In the genomic region with DNA sequence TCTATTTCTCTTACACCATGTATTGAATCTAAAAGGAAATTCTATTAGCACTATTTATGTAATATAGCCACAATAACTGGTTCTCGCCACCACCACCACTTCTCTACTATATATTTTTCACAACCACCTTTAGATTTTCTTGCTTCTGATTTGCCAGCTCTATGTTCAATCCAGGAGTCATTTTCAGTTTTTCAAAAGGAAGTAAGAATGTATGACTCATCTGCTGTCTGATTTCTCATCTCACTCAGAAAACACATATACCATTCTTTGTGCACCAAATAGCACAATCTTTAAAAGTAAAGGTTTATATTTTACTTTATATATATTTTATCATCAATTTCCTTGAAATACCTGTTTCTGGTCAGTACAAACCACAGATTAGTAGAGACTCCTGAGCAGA, we compare ENCODE assay signal across 12 cellular contexts.
DNase-seq lines count a peak whose midpoint lies in the region; ATAC-seq and TF ChIP-seq lines count a peak whose summit lies in the region.
"Had no signal": no experiment of that assay in that cellular context is flagged by ENCODE, and none has a peak within 500 bp of the region (broad histone marks: within the 10 kb centered on the region; RNA-seq: fewer than 3 reads in every experiment).

No MANE protein-coding gene starts in this region.

- 86% methylated on average over 1 of the region's 1 CpG for WGBS in mammary epithelial cell (ENCODE audit: low coverage, missing lambda C conversion rate)

- H3F3A ChIP-seq in PC-9 (ENCODE audit: insufficient read depth, low read depth): no peaks in the 10 kb centered on the region

- H2AFZ ChIP-seq in mammary epithelial cell (ENCODE audit: low read depth, low read length) (no peak overlapping the region), PC-9 (no peak overlapping the region)

- TF ChIP-seq CTCF in mammary epithelial cell (conservative IDR thresholded peaks at IDR 0.05 in 1 of 2, IDR thresholded peaks at IDR 0.05 in 1 of 2; ENCODE audit: extremely low read depth in 1 of 2, insufficient read depth in 1 of 2, low read depth in 1 of 2, low read length in 2 of 2) (no peak), PC-9 (conservative IDR thresholded peaks at IDR 0.05) (no peak)

- H3K4me2 ChIP-seq in mammary epithelial cell (ENCODE audit: insufficient read depth, low read depth, low read length) (peak overlapping the region; percentile 23), PC-9 (no peak overlapping the region)

- dilution Hi-C loops in mammary epithelial cell (cut with HindIII; ENCODE audit: low sequenced_read_pairs): no loop called here

- H4K20me1 ChIP-seq in mammary epithelial cell (ENCODE audit: insufficient read depth, low read length): no peaks in the 10 kb centered on the region
- no peaks in the 10 kb centered on the region for H4K20me1 ChIP-seq in PC-9 (ENCODE audit: insufficient read depth)

- no TSS peak for BruUV-seq in mammary epithelial cell (replicated peaks; lab: Mats Ljungman, UMichigan)
- BruUV-seq in PC-9 (replicated peaks; lab: Mats Ljungman, UMichigan): no TSS peak

- DNase-seq in mammary epithelial cell (peak; percentile 29), DMS153 treated with DMSO at 0.1 percent for 48 hours (lab: John Stamatoyannopoulos, UW; ENCODE audit: unreplicated experiment) (no peak), PC-9 (no peak), NCI-H524 (lab: John Stamatoyannopoulos, UW) (no peak)
- no peak for DNase-seq in activated CD4-positive, CD25-positive, alpha-beta regulatory T cell (lab: John Stamatoyannopoulos, UW)
- DNase-seq: effector CD4-positive, alpha-beta T cell; NCI-H774; stomach had no signal

- H3K9ac ChIP-seq in mammary epithelial cell (ENCODE audit: insufficient read depth, low read length): no peak overlapping the region

- no peak overlapping the region for H3K4me3 ChIP-seq in mammary epithelial cell (replicated peaks in 1 of 3; ENCODE audit: insufficient read depth in 1 of 3, low read depth in 2 of 3, low read length in 3 of 3)
- no peak overlapping the region for H3K4me3 ChIP-seq in PC-9
- H3K4me3 ChIP-seq: stomach had no signal

- no peaks in the 10 kb centered on the region for H3K9me3 ChIP-seq in mammary epithelial cell (replicated peaks; ENCODE audit: insufficient read depth, low read length)
- H3K9me3 ChIP-seq in PC-9 (ENCODE audit: insufficient read depth, low read depth): no peaks in the 10 kb centered on the region; the same call in 1 of the 2 replicates
- H3K9me3 ChIP-seq: stomach had no signal

- in situ Hi-C loops in mammary epithelial cell (cut with MboI; ENCODE audit: low sequenced_read_pairs in 2 of 2): no loop called here

- CTCF ChIA-PET in mammary epithelial cell (lab: Charles Lee; ENCODE audit: low non-redundant PET): no interaction called here
- CTCF ChIA-PET in PC-9 (lab: Charles Lee): interaction anchor here (0.6 to 0.9 kb wide), 2 partner anchors 297 to 846 kb away, joined by 3 to 10 read pairs; no protein-coding TSS in a partner anchor

- no peaks in the 10 kb centered on the region for H3K4me1 ChIP-seq in mammary epithelial cell (ENCODE audit: insufficient read depth, low read length)
- no peaks in the 10 kb centered on the region; the same call in 1 of the 2 replicates for H3K4me1 ChIP-seq in PC-9 (replicated peaks; ENCODE audit: insufficient read depth)
- H3K4me1 ChIP-seq: stomach had no signal

- no peaks in the 10 kb centered on the region for H3K9me2 ChIP-seq in PC-9 (ENCODE audit: insufficient read depth)

- POLR2A ChIA-PET in PC-9 (lab: Charles Lee; ENCODE audit: unreplicated experiment): interaction anchor here (0.5 kb wide), 1 partner anchor 507 kb away, joined by 4 read pairs; no protein-coding TSS in a partner anchor

- H3K79me2 ChIP-seq in mammary epithelial cell (ENCODE audit: insufficient read depth, low read length): no peaks in the 10 kb centered on the region
- H3K79me2 ChIP-seq in PC-9 (ENCODE audit: low read depth): no peaks in the 10 kb centered on the region

- no peak overlapping the region for H3K27ac ChIP-seq in mammary epithelial cell (ENCODE audit: insufficient read depth, low read depth, low read length)
- no peak overlapping the region for H3K27ac ChIP-seq in PC-9
- H3K27ac ChIP-seq: stomach had no signal

- no peaks in the 10 kb centered on the region for H3K27me3 ChIP-seq in mammary epithelial cell (ENCODE audit: insufficient read depth, low read length)
- H3K27me3 ChIP-seq in PC-9 (ENCODE audit: insufficient read depth, low read depth): no peaks in the 10 kb centered on the region
- H3K27me3 ChIP-seq: stomach had no signal

- intact Hi-C loops in mammary epithelial cell (cut with micrococcal nuclease) (no loop called here), PC-9 (cut with micrococcal nuclease; ENCODE audit: unreplicated experiment) (no loop called here)

- ATAC-seq in GM18520 (IDR thresholded peaks at IDR 0.05; ENCODE audit: unreplicated experiment) (peak; percentile 72), GM21619 (IDR thresholded peaks at IDR 0.05; ENCODE audit: unreplicated experiment) (peak; percentile 87), HG03520 (IDR thresholded peaks at IDR 0.05; ENCODE audit: unreplicated experiment) (peak; percentile 85)
- ATAC-seq: sciatic nerve had no signal

- H3K36me3 ChIP-seq in mammary epithelial cell (ENCODE audit: insufficient read depth, low read length) (no peaks in the 10 kb centered on the region), PC-9 (ENCODE audit: low read depth) (no peaks in the 10 kb centered on the region)
- H3K36me3 ChIP-seq: stomach had no signal
